1 cellular context compared by ENCODE assay signal in the genomic region with DNA sequence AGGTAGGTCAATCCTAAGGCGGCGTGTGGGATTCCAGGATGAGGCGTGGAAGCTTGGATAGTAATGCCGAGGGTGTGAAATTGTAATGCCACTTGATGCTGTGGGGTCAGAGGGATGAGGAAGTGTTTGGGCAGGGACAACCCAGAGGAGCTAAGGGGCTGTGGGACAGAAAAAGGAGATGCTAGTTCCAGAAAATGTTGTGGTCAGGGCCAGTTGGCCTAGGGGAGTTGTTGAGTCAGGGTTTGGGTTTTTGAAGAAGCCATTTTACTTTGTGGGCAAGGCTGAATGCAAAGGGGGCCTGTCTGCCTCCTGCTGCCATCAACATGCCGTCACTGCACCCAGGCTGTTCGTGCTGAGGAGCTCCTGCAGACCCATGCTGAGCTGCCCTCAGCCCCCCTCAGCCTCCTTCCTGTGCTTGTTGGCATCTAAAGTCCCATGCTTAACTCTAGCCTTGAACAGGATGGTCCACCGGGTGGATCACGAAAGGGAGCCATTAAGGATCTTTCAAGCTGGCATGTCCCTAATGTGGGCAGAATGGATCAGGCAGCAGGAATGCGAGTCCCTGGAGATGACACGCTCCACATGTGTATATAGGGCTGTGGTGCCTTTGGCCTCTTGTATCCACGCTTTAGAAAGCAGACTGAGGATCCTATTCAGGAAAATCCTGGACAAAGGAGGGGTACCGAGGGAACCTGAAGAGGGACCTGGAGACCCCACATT.
TF ChIP-seq lines count a peak whose summit lies in the region.

No MANE protein-coding gene starts in this region.

TF ChIP-seq in WTC11, 78 proteins besides CTCF, POLR2A, EP300 and RAD21 (continued from another document):
- TF ChIP-seq ZNF138 (CRISPR knock-in tag; conservative IDR thresholded peaks at IDR 0.05): no peak
- no peak for TF ChIP-seq RORB (CRISPR knock-in tag; IDR thresholded peaks at IDR 0.05)
- TF ChIP-seq, protein P1, sequence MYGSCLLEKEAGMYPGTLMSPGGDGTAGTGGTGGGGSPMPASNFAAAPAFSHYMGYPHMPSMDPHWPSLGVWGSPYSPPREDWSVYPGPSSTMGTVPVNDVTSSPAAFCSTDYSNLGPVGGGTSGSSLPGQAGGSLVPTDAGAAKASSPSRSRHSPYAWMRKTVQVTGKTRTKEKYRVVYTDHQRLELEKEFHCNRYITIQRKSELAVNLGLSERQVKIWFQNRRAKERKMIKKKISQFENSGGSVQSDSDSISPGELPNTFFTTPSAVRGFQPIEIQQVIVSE (CRISPR knock-in tag; IDR thresholded peaks at IDR 0.05; ENCODE audit: borderline replicate concordance): no peak
- no peak for TF ChIP-seq FOXP1 (CRISPR knock-in tag; IDR thresholded peaks at IDR 0.05; ENCODE audit: borderline replicate concordance)
- TF ChIP-seq TEAD1 (CRISPR knock-in tag; IDR thresholded peaks at IDR 0.05): no peak
- TF ChIP-seq FOXK1 (CRISPR knock-in tag; IDR thresholded peaks at IDR 0.05): no peak
- TF ChIP-seq, protein P2, sequence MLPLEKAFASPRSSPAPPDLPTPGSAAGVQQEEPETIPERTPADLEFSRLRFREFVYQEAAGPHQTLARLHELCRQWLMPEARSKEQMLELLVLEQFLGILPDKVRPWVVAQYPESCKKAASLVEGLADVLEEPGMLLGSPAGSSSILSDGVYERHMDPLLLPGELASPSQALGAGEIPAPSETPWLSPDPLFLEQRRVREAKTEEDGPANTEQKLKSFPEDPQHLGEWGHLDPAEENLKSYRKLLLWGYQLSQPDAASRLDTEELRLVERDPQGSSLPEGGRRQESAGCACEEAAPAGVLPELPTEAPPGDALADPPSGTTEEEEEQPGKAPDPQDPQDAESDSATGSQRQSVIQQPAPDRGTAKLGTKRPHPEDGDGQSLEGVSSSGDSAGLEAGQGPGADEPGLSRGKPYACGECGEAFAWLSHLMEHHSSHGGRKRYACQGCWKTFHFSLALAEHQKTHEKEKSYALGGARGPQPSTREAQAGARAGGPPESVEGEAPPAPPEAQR (CRISPR knock-in tag; IDR thresholded peaks at IDR 0.05): no peak
- TF ChIP-seq ESRRA (CRISPR knock-in tag; IDR thresholded peaks at IDR 0.05; ENCODE audit: borderline replicate concordance): no peak
- TF ChIP-seq, protein P3, sequence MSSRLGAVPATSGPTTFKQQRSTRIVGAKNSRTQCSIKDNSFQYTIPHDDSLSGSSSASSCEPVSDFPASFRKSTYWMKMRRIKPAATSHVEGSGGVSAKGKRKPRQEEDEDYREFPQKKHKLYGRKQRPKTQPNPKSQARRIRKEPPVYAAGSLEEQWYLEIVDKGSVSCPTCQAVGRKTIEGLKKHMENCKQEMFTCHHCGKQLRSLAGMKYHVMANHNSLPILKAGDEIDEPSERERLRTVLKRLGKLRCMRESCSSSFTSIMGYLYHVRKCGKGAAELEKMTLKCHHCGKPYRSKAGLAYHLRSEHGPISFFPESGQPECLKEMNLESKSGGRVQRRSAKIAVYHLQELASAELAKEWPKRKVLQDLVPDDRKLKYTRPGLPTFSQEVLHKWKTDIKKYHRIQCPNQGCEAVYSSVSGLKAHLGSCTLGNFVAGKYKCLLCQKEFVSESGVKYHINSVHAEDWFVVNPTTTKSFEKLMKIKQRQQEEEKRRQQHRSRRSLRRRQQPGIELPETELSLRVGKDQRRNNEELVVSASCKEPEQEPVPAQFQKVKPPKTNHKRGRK (CRISPR knock-in tag; IDR thresholded peaks at IDR 0.05; ENCODE audit: borderline replicate concordance): no peak
- TF ChIP-seq GABPB1 (CRISPR knock-in tag; IDR thresholded peaks at IDR 0.05): no peak
- TF ChIP-seq SMAD4 (CRISPR knock-in tag; IDR thresholded peaks at IDR 0.05): no peak
- no peak for TF ChIP-seq OVOL2 (CRISPR knock-in tag; IDR thresholded peaks at IDR 0.05; ENCODE audit: borderline replicate concordance)
- TF ChIP-seq NR1H2 (CRISPR knock-in tag; IDR thresholded peaks at IDR 0.05): no peak
- TF ChIP-seq, protein P4, sequence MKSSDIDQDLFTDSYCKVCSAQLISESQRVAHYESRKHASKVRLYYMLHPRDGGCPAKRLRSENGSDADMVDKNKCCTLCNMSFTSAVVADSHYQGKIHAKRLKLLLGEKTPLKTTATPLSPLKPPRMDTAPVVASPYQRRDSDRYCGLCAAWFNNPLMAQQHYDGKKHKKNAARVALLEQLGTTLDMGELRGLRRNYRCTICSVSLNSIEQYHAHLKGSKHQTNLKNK (CRISPR knock-in tag; IDR thresholded peaks at IDR 0.05): no peak
- TF ChIP-seq, protein P5, sequence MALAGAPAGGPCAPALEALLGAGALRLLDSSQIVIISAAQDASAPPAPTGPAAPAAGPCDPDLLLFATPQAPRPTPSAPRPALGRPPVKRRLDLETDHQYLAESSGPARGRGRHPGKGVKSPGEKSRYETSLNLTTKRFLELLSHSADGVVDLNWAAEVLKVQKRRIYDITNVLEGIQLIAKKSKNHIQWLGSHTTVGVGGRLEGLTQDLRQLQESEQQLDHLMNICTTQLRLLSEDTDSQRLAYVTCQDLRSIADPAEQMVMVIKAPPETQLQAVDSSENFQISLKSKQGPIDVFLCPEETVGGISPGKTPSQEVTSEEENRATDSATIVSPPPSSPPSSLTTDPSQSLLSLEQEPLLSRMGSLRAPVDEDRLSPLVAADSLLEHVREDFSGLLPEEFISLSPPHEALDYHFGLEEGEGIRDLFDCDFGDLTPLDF (CRISPR knock-in tag; IDR thresholded peaks at IDR 0.05): no peak
